Comparison of ENCODE assay signal across 8 cellular contexts in genomic region chr7:128507321-128507993, GRCh38. TPM values are rescaled to one million over a fixed set of nuclear protein-coding genes. Genes with fewer than 3 reads are reported as not detected.
A peak's percentile ranks its signal among the peaks of the same experiment; 100 is the strongest.
DNase-seq lines count a peak whose midpoint lies in the region; ATAC-seq and TF ChIP-seq lines count a peak whose summit lies in the region.
"Not testable (repeated sequence)": the region's sequence is repeated elsewhere in the genome, so short reads cannot be mapped to it uniquely, and the experiment has no call there.

No MANE protein-coding gene starts in this region.

- peak overlapping the region; percentile 92 for H3K27ac Mint-ChIP-seq in central memory CD8-positive, alpha-beta T cell (ENCODE audit: low read depth)
- H3K27ac Mint-ChIP-seq in natural killer cell: peak overlapping the region; percentile 71 to 86

- TF ChIP-seq POLR2A in Peyer's patch (IDR thresholded peaks at IDR 0.05): not testable (repeated sequence)

- peak overlapping the region; percentile 56 for H3K4me2 ChIP-seq in BLaER1

- H3K4me3 Mint-ChIP-seq in central memory CD8-positive, alpha-beta T cell: peak overlapping the region; percentile 58
- peak overlapping the region; percentile 67 for H3K4me3 Mint-ChIP-seq in natural killer cell

- H3K27me3 ChIP-seq in BLaER1, Peyer's patch: not testable (repeated sequence)

- peaks cover 29% of the 10 kb centered on the region for H3K4me1 Mint-ChIP-seq in central memory CD8-positive, alpha-beta T cell
- peaks cover 22 to 24% of the 10 kb centered on the region in 2 donors for H3K4me1 Mint-ChIP-seq in natural killer cell

- peaks cover 17% of the 10 kb centered on the region for H3K36me3 Mint-ChIP-seq in central memory CD8-positive, alpha-beta T cell (ENCODE audit: insufficient read depth)
- H3K36me3 Mint-ChIP-seq in natural killer cell: not testable (repeated sequence)

- not testable (repeated sequence) for H3K9me3 ChIP-seq in BLaER1, Peyer's patch

- H3K4me1 ChIP-seq in BLaER1: peaks cover 27% of the 10 kb centered on the region
- H3K4me1 ChIP-seq in Peyer's patch: not testable (repeated sequence)

- H3K9ac ChIP-seq in BLaER1: not testable (repeated sequence)

- peak overlapping the region; percentile 11; the same call in 1 of the 2 replicates for H3K27ac ChIP-seq in BLaER1
- H3K27ac ChIP-seq in Peyer's patch: peak overlapping the region in 2 of 4 donors; percentile 12 to 58

- intact Hi-C loops in natural killer cell (cut with micrococcal nuclease): not testable (repeated sequence)

- H3K27me3 Mint-ChIP-seq in central memory CD8-positive, alpha-beta T cell; natural killer cell (ENCODE audit: low read depth in 2 of 2): not testable (repeated sequence)

- TF ChIP-seq CTCF in Peyer's patch (IDR thresholded peaks at IDR 0.05); natural killer cell (IDR thresholded peaks at IDR 0.05): not testable (repeated sequence)

- peaks cover 13% of the 10 kb centered on the region; the same call in 1 of the 2 replicates for H3K36me3 ChIP-seq in BLaER1
- H3K36me3 ChIP-seq in Peyer's patch: not testable (repeated sequence)

- H3K4me3 ChIP-seq in BLaER1, Peyer's patch: not testable (repeated sequence)

- H4K20me1 ChIP-seq in BLaER1: not testable (repeated sequence)

- H3K9me3 Mint-ChIP-seq in central memory CD8-positive, alpha-beta T cell; natural killer cell: not testable (repeated sequence)

- ATAC-seq in GM18517 (IDR thresholded peaks at IDR 0.05; ENCODE audit: unreplicated experiment): peak; percentile 45
- ATAC-seq in GM19455 (IDR thresholded peaks at IDR 0.05; ENCODE audit: unreplicated experiment): peak; percentile 38
- peak; percentile 39 for ATAC-seq in HG02588 (IDR thresholded peaks at IDR 0.05; ENCODE audit: unreplicated experiment)
- peak; percentile 48 for ATAC-seq in HG03139 (IDR thresholded peaks at IDR 0.05; ENCODE audit: unreplicated experiment)
- ATAC-seq in central memory CD8-positive, alpha-beta T cell (replicated peaks; ENCODE audit: extremely low read depth, poor library complexity, severe bottlenecking): peak; percentile 40
- ATAC-seq in natural killer cell: peak in 2 of 3 donors; percentile 35 to 36

- DNase-seq in Peyer's patch: peak in 2 of 3 donors; percentile 26 to 54
- DNase-seq in central memory CD8-positive, alpha-beta T cell (ENCODE audit: low spot score in 2 of 2); natural killer cell: not testable (repeated sequence)

RNA-seq across cellular contexts. Expression of gene METTL2B, which starts 30.9 kb away (rescaled TPM):
- total RNA-seq in Peyer's patch (10 to 100 TPM; 14.0 to 23.3 (median 20.4) TPM), natural killer cell (10 to 100 TPM; 16.1 to 20.8 (median 20.0) TPM)

RNA-seq across cellular contexts. Expression of gene HILPDA, which starts 51.8 kb away (rescaled TPM):
- total RNA-seq in Peyer's patch (1 to 10 TPM; 2.6 to 9.0 (median 6.0) TPM), natural killer cell (1 to 10 TPM; 1.9 to 5.1 (median 2.3) TPM)
